28 cellular contexts compared by ENCODE assay signal in genomic region chr6:136711644-136712043, GRCh38.
"Had no signal": no experiment of that assay in that cellular context is flagged by ENCODE, and none has a peak within 500 bp of the region (broad histone marks: within the 10 kb centered on the region; RNA-seq: fewer than 3 reads in every experiment).

No MANE protein-coding gene starts in this region.

- ATAC-seq: activated CD4-positive, alpha-beta T cell treated with anti-CD3 and anti-CD28 coated beads for 36 hours; activated naive CD4-positive, alpha-beta T cell treated with anti-CD3 and anti-CD28 coated beads, Interleukin-2, amount 50 U/mL, for 72 hours; activated T-cell treated with anti-CD3 and anti-CD28 coated beads, Interleukin-2, amount 50 U/mL, for 72 hours; foreskin keratinocyte; gastrocnemius medialis; T-cell had no signal

- H3K4me3 ChIP-seq: colonic mucosa, esophagus muscularis mucosa, gastrocnemius medialis had no signal

- H3K4me1 ChIP-seq: foreskin keratinocyte had no signal

- H3K27ac ChIP-seq: brain microvascular endothelial cell, colonic mucosa, esophagus muscularis mucosa, foreskin keratinocyte, gastrocnemius medialis had no signal

- H3K9me3 ChIP-seq: colonic mucosa, esophagus muscularis mucosa, gastrocnemius medialis had no signal

- H3K9me3 Mint-ChIP-seq: activated naive CD4-positive, alpha-beta T cell treated with anti-CD3 and anti-CD28 coated beads, Interleukin-2, amount 10 ng/mL, durations not matched to agents 7 days and 5 days; endodermal cell; T-cell had no signal

- H3K36me3 ChIP-seq: brain microvascular endothelial cell, colonic mucosa, esophagus muscularis mucosa, gastrocnemius medialis had no signal

- H3K27ac Mint-ChIP-seq: activated CD4-positive, alpha-beta memory T cell treated with anti-CD3 and anti-CD28 coated beads for 36 hours; activated CD4-positive, alpha-beta T cell treated with anti-CD3 and anti-CD28 coated beads for 36 hours; activated CD4-positive, alpha-beta T cell treated with anti-CD3 and anti-CD28 coated beads, Interleukin-2, amount 10 ng/mL, durations not matched to agents 24 days and 14 days; activated naive CD4-positive, alpha-beta T cell treated with anti-CD3 and anti-CD28 coated beads, Interleukin-2, amount 10 ng/mL, durations not matched to agents 7 days and 5 days; activated naive CD4-positive, alpha-beta T cell treated with anti-CD3 and anti-CD28 coated beads, Interleukin-2, amount 50 U/mL, for 72 hours; activated naive CD8-positive, alpha-beta T cell treated with anti-CD3 and anti-CD28 coated beads, Interleukin-2, amount 10 ng/mL, durations not matched to agents 7 days and 5 days; activated T-cell treated with anti-CD3 and anti-CD28 coated beads, Interleukin-2, amount 50 U/mL, for 24 hours; activated T-cell treated with anti-CD3 and anti-CD28 coated beads, Interleukin-2, amount 50 U/mL, for 72 hours; endodermal cell; T-cell; T-helper 1 cell treated with Interleukin-12 subunit alpha and Interleukin-12 subunit beta and Interleukin-4 antibody, amounts not matched to agents 30 μg/mL and 1 μg/mL, for 36 hours; T-helper 2 cell treated with Interferon-gamma antibody and Interleukin-4, amounts not matched to agents 5 μg/mL and 100 μg/mL, for 36 hours had no signal

- DNase-seq: activated CD4-positive, alpha-beta memory T cell treated with anti-CD3 and anti-CD28 coated beads for 36 hours; activated CD4-positive, alpha-beta T cell treated with anti-CD3 and anti-CD28 coated beads for 36 hours; activated CD4-positive, alpha-beta T cell treated with anti-CD3 and anti-CD28 coated beads, Interleukin-2, amount 10 ng/mL, durations not matched to agents 24 days and 14 days; activated CD4-positive, CD25-positive, alpha-beta regulatory T cell; activated CD4-positive, CD25-positive, alpha-beta regulatory T cell treated with anti-CD3 and anti-CD28 coated beads, Interleukin-2, amount 50 U/mL, for 72 hours; activated CD8-positive, alpha-beta memory T cell treated with anti-CD3 and anti-CD28 coated beads, Interleukin-2, amount 50 U/mL, for 48 hours; activated gamma-delta T cell; activated naive CD4-positive, alpha-beta T cell; activated naive CD4-positive, alpha-beta T cell treated with anti-CD3 and anti-CD28 coated beads, Interleukin-2, amount 10 ng/mL, durations not matched to agents 7 days and 5 days; activated naive CD8-positive, alpha-beta T cell treated with anti-CD3 and anti-CD28 coated beads, Interleukin-2, amount 10 ng/mL, durations not matched to agents 7 days and 5 days; activated T-cell treated with anti-CD3 and anti-CD28 coated beads for 4 hours; activated T-cell treated with anti-CD3 and anti-CD28 coated beads, Interleukin-2, amount 50 U/mL, for 24 hours; activated T-cell treated with anti-CD3 and anti-CD28 coated beads, Interleukin-2, amount 50 U/mL, for 72 hours; brain microvascular endothelial cell; caudate nucleus; colonic mucosa; effector CD8-positive, alpha-beta T cell; endodermal cell; foreskin keratinocyte; gastrocnemius medialis; glutamatergic neuron; SW 1271; T-cell; T1000 had no signal

- H3K4me3 Mint-ChIP-seq: activated CD4-positive, alpha-beta memory T cell treated with anti-CD3 and anti-CD28 coated beads for 36 hours; activated CD4-positive, alpha-beta T cell treated with anti-CD3 and anti-CD28 coated beads for 36 hours; activated CD4-positive, alpha-beta T cell treated with anti-CD3 and anti-CD28 coated beads, Interleukin-2, amount 10 ng/mL, durations not matched to agents 24 days and 14 days; activated naive CD4-positive, alpha-beta T cell treated with anti-CD3 and anti-CD28 coated beads, Interleukin-2, amount 10 ng/mL, durations not matched to agents 7 days and 5 days; activated naive CD8-positive, alpha-beta T cell treated with anti-CD3 and anti-CD28 coated beads, Interleukin-2, amount 10 ng/mL, durations not matched to agents 7 days and 5 days; activated T-cell treated with anti-CD3 and anti-CD28 coated beads, Interleukin-2, amount 50 U/mL, for 24 hours; activated T-cell treated with anti-CD3 and anti-CD28 coated beads, Interleukin-2, amount 50 U/mL, for 72 hours; endodermal cell; T-cell; T-helper 1 cell treated with Interleukin-12 subunit alpha and Interleukin-12 subunit beta and Interleukin-4 antibody, amounts not matched to agents 30 μg/mL and 1 μg/mL, for 36 hours; T-helper 2 cell treated with Interferon-gamma antibody and Interleukin-4, amounts not matched to agents 5 μg/mL and 100 μg/mL, for 36 hours had no signal

- H3K27me3 ChIP-seq: brain microvascular endothelial cell, colonic mucosa, esophagus muscularis mucosa, foreskin keratinocyte, gastrocnemius medialis had no signal

- H3K27me3 Mint-ChIP-seq: activated CD4-positive, alpha-beta memory T cell treated with anti-CD3 and anti-CD28 coated beads for 36 hours; activated CD4-positive, alpha-beta T cell treated with anti-CD3 and anti-CD28 coated beads for 36 hours; activated CD4-positive, alpha-beta T cell treated with anti-CD3 and anti-CD28 coated beads, Interleukin-2, amount 10 ng/mL, durations not matched to agents 24 days and 14 days; activated naive CD4-positive, alpha-beta T cell treated with anti-CD3 and anti-CD28 coated beads, Interleukin-2, amount 10 ng/mL, durations not matched to agents 7 days and 5 days; activated naive CD8-positive, alpha-beta T cell treated with anti-CD3 and anti-CD28 coated beads, Interleukin-2, amount 10 ng/mL, durations not matched to agents 7 days and 5 days; activated T-cell treated with anti-CD3 and anti-CD28 coated beads, Interleukin-2, amount 50 U/mL, for 24 hours; T-cell had no signal
